Comparison of ENCODE assay signal across 17 cellular contexts in the genomic region with DNA sequence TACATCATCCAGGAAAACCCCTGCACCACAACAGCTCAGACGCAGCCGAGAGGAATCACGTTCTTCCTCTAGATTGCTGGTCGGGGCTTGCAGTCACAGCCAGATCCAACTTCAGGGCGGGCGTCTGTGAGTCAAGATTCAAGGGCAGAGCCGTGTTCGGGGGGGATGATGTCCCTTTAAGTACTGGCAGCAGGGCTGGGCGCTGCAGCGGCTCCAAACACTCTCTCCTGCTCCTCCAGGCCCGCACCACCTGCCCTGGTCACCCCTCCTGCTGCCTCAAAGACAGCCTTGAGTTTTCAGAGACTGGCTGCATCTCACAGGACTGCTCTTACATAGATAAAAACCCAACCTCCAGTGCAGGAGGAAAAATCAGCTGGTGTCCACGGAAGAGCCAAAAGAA.
"Had no signal": no experiment of that assay in that cellular context is flagged by ENCODE, and none has a peak within 500 bp of the region (broad histone marks: within the 10 kb centered on the region; RNA-seq: fewer than 3 reads in every experiment).

No MANE protein-coding gene starts in this region.

- H3K9ac ChIP-seq: SK-N-SH had no signal

- H3K9me3 ChIP-seq: prostate gland, SK-N-SH, spleen, suprapubic skin, upper lobe of right lung had no signal

- H3K4me3 ChIP-seq: coronary artery, prostate gland, spleen, suprapubic skin, upper lobe of right lung had no signal

- H3K9me3 Mint-ChIP-seq: activated naive CD8-positive, alpha-beta T cell treated with anti-CD3 and anti-CD28 coated beads for 36 hours; T-helper 1 cell treated with Interleukin-12 subunit alpha and Interleukin-12 subunit beta and Interleukin-4 antibody, amounts not matched to agents 30 μg/mL and 1 μg/mL, for 36 hours had no signal

- H3K27me3 Mint-ChIP-seq: activated naive CD8-positive, alpha-beta T cell treated with anti-CD3 and anti-CD28 coated beads for 36 hours had no signal

- H3K27me3 ChIP-seq: spleen, suprapubic skin, upper lobe of right lung had no signal

- H3K4me2 ChIP-seq: SK-N-SH had no signal

- DNase-seq: activated gamma-delta T cell; activated naive CD8-positive, alpha-beta T cell treated with anti-CD3 and anti-CD28 coated beads for 36 hours; activated T-cell treated with anti-CD3 and anti-CD28 coated beads, Interleukin-2, amount 50 U/mL, for 48 hours; anterior cingulate cortex; effector CD8-positive, alpha-beta T cell; hypothalamus; kidney glomerular epithelial cell; SK-N-SH; spleen; stimulated activated CD4-positive, alpha-beta T cell treated with anti-CD3 and anti-CD28 coated beads, Interleukin-1b, Interleukin-23, amount 100 ng/mL, for 48 hours; stimulated activated naive CD4-positive, alpha-beta T cell treated with Interleukin-2 at 50 U/mL for 16 hours; upper lobe of right lung had no signal

- H3K36me3 ChIP-seq: prostate gland had no signal

- H3K27ac ChIP-seq: coronary artery, prostate gland, suprapubic skin, upper lobe of right lung had no signal

- H3K27ac Mint-ChIP-seq: activated naive CD8-positive, alpha-beta T cell treated with anti-CD3 and anti-CD28 coated beads for 36 hours; T-helper 1 cell treated with Interleukin-12 subunit alpha and Interleukin-12 subunit beta and Interleukin-4 antibody, amounts not matched to agents 30 μg/mL and 1 μg/mL, for 36 hours had no signal

- ATAC-seq: sciatic nerve had no signal

- H3K4me1 ChIP-seq: prostate gland, suprapubic skin, upper lobe of right lung had no signal

- H3K4me3 Mint-ChIP-seq: activated naive CD8-positive, alpha-beta T cell treated with anti-CD3 and anti-CD28 coated beads for 36 hours; T-helper 1 cell treated with Interleukin-12 subunit alpha and Interleukin-12 subunit beta and Interleukin-4 antibody, amounts not matched to agents 30 μg/mL and 1 μg/mL, for 36 hours had no signal
